ENCODE assay signal across 1 cellular context in genomic region chr2:38900726-38901125, GRCh38.
TF ChIP-seq lines count a peak whose summit lies in the region.

No MANE protein-coding gene starts in this region.

TF ChIP-seq in H1, 55 proteins besides CTCF, POLR2A, EP300 and RAD21:
- TF ChIP-seq BCL11A (IDR thresholded peaks at IDR 0.05; ENCODE audit: low read depth in 2 of 2, low read length in 2 of 2), result no peak
- no peak for TF ChIP-seq JUN (IDR thresholded peaks at IDR 0.05; ENCODE audit: low read depth, low read length)
- TF ChIP-seq HDAC6 (IDR thresholded peaks at IDR 0.05; ENCODE audit: low read depth, low read length), result no peak
- no peak for TF ChIP-seq SIRT6 (IDR thresholded peaks at IDR 0.05; ENCODE audit: low read length)
- TF ChIP-seq RFX5 (IDR thresholded peaks at IDR 0.05; ENCODE audit: borderline replicate concordance, low read depth, low read length), result no peak
- TF ChIP-seq, protein P1, sequence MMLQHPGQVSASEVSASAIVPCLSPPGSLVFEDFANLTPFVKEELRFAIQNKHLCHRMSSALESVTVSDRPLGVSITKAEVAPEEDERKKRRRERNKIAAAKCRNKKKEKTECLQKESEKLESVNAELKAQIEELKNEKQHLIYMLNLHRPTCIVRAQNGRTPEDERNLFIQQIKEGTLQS (IDR thresholded peaks at IDR 0.05; ENCODE audit: insufficient read depth, low read depth, low read length), result no peak
- no peak for TF ChIP-seq POLR2AphosphoS5 (IDR thresholded peaks at IDR 0.05; ENCODE audit: low read depth, low read length)
- TF ChIP-seq NRF1 (IDR thresholded peaks at IDR 0.05; ENCODE audit: low read depth, low read length), result no peak
- TF ChIP-seq CREB1 (IDR thresholded peaks at IDR 0.05), result no peak
- no peak for TF ChIP-seq RBBP5 (IDR thresholded peaks at IDR 0.05; ENCODE audit: borderline replicate concordance, low read depth, low read length)
- TF ChIP-seq CEBPB (IDR thresholded peaks at IDR 0.05; ENCODE audit: low read depth, low read length), result no peak
TF ChIP-seq in H1: peak in this region for 0.
